8 cellular contexts compared by ENCODE assay signal in the genomic region with DNA sequence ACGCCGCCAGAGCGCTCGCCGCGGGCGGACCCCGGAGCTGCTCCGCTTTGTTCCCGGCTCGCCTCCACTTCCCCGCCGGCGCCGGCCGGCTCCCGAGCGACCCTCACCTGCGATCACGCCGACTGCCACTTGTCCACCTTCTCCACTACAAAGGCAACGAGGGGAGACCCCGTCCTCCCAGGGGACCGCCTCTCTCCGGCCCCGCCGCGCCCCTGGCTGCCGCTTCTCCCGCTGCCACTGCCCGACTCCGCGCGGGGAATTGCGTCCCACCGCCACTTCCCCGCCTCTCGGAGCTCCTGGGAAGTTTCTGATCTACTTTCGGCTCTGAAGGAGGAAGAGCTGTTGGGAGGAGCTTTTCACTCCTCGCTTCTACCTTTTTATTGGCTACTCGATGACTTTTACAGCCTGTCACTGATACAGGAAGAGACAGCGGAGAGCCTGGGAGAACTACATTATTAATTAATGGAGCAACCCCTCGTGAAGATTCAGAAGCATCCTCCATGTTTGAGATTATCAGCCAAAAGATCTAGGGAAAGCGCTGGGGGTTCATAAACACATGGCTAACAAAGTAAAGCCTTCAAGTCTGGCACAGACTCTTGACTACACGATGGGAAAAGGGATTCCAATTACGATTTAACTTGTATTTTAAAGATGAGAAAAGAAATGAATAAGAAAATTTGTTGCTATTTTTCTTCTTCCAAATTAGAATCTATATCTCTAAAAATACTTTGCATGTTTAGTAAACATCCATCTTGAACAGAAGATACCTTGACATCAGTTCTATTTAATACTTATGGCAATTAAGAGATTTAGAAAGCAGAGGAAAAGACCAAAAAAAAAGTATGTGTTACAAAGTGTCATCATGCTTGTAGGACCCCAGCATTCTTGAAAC. TPM values are rescaled to one million over a fixed set of nuclear protein-coding genes. Genes with fewer than 3 reads are reported as not detected.
DNase-seq lines count a peak whose midpoint lies in the region; ATAC-seq and TF ChIP-seq lines count a peak whose summit lies in the region.

A gene with protein sequence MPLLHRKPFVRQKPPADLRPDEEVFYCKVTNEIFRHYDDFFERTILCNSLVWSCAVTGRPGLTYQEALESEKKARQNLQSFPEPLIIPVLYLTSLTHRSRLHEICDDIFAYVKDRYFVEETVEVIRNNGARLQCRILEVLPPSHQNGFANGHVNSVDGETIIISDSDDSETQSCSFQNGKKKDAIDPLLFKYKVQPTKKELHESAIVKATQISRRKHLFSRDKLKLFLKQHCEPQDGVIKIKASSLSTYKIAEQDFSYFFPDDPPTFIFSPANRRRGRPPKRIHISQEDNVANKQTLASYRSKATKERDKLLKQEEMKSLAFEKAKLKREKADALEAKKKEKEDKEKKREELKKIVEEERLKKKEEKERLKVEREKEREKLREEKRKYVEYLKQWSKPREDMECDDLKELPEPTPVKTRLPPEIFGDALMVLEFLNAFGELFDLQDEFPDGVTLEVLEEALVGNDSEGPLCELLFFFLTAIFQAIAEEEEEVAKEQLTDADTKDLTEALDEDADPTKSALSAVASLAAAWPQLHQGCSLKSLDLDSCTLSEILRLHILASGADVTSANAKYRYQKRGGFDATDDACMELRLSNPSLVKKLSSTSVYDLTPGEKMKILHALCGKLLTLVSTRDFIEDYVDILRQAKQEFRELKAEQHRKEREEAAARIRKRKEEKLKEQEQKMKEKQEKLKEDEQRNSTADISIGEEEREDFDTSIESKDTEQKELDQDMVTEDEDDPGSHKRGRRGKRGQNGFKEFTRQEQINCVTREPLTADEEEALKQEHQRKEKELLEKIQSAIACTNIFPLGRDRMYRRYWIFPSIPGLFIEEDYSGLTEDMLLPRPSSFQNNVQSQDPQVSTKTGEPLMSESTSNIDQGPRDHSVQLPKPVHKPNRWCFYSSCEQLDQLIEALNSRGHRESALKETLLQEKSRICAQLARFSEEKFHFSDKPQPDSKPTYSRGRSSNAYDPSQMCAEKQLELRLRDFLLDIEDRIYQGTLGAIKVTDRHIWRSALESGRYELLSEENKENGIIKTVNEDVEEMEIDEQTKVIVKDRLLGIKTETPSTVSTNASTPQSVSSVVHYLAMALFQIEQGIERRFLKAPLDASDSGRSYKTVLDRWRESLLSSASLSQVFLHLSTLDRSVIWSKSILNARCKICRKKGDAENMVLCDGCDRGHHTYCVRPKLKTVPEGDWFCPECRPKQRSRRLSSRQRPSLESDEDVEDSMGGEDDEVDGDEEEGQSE (N-terminal part only) (minus strand): TSS at position 330 of the 892 bp plus-strand sequence. CDS start 756 bp downstream, outside the sequence.

- TF ChIP-seq CTCF in BE2C (IDR thresholded peaks at IDR 0.05; ENCODE audit: low read depth, low read length) = 0 out of 2 replicates have a peak, but pooled peaks have one; percentile 7

- peak within 1 kb of the TSS; percentile 91 for H3K4me3 ChIP-seq in BE2C (ENCODE audit: low read depth, low read length)

- DNase-seq in BE2C = peak; percentile 83
- peak; percentile 52 for DNase-seq in GM19238 (ENCODE audit: insufficient read length, low spot score)
- peak; percentile 94 for DNase-seq in NCI-H510A (lab: John Stamatoyannopoulos, UW)
- peak; percentile 17 to 23 for DNase-seq in activated CD4-positive, alpha-beta T cell treated with anti-CD3 and anti-CD28 coated beads for 24 hours (ENCODE audit: low read depth in 2 of 2)
- peak; percentile 90 for DNase-seq in dermis blood vessel endothelial cell
- peak; percentile 93 for DNase-seq in left kidney (ENCODE audit: low read depth, low spot score)
- peak; percentile 44 to 51 for DNase-seq in stimulated activated CD4-positive, alpha-beta T cell treated with anti-CD3 and anti-CD28 coated beads, Interleukin-2, amount 100 ng/mL, for 24 hours

- H3K4me1 ChIP-seq in BE2C = no peaks in the 10 kb centered on the region; the same call in 1 of the 2 replicates

- H3K36me3 ChIP-seq in BE2C = peaks cover 9% of the 10 kb centered on the region

- ATAC-seq in HG03439 (IDR thresholded peaks at IDR 0.05; ENCODE audit: unreplicated experiment) = peak; percentile 29

- no peaks in the 10 kb centered on the region for H3K9me3 ChIP-seq in BE2C

- no peaks in the 10 kb centered on the region for H3K27me3 ChIP-seq in BE2C

RNA-seq across cellular contexts. Expression of the gene that starts here (rescaled TPM):
- 23.2 TPM for polyA plus RNA-seq in BE2C (2012; ENCODE audit: insufficient read depth, insufficient read length, low read depth)
- 54.8 and 76.5 TPM in 2 replicates for total RNA-seq in dermis blood vessel endothelial cell

Comparison
In these comparisons a context has a peak if more than half of its experiments do, and no peak if none do; other contexts are left out.
1. Peak in every context shown above with its lines: DNase-seq, ATAC-seq and H3K4me3 ChIP-seq.
2. DNase-seq: peak in every context shown above with its lines; median percentile 94 in NCI-H510A; 93 in left kidney; 90 in dermis blood vessel endothelial cell; 83 in BE2C; 52 in GM19238; 48 in stimulated activated CD4-positive, alpha-beta T cell treated with anti-CD3 and anti-CD28 coated beads, Interleukin-2, amount 100 ng/mL, for 24 hours; 20 in activated CD4-positive, alpha-beta T cell treated with anti-CD3 and anti-CD28 coated beads for 24 hours.